32 cellular contexts compared by ENCODE assay signal in the genomic region with DNA sequence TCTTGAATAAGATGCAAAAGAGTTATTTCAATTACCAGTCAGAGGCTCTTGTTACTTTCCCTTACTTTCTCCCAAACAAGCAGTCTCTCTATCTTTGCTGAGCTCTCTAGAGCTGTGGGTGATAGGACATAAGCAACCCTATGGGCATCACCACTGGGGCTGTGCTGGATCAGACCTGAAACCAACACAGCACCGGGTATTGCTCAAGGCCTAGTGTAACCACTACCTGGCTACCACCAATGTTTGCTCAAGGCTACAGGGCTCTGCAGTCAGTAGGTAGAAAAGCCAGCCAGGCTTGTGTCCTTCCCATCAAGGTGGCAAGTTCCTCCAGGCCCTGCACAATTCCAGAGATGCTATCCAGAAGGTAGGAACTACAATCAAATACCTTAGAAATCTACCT. TPM values are rescaled to one million over a fixed set of nuclear protein-coding genes. Genes with fewer than 3 reads are reported as not detected.
"Had no signal": no experiment of that assay in that cellular context is flagged by ENCODE, and none has a peak within 500 bp of the region (broad histone marks: within the 10 kb centered on the region; RNA-seq: fewer than 3 reads in every experiment).

No MANE protein-coding gene starts in this region.

- H3K36me3 Mint-ChIP-seq: stimulated activated effector memory CD8-positive, alpha-beta T cell treated with anti-CD3 and anti-CD28 coated beads, Interleukin-12 subunit alpha, Interleukin-12 subunit beta, amount 100 ng/mL, for 72 hours; stimulated activated memory B cell treated with anti-CD40 and anti-IgM and Interleukin-4, amounts not matched to agents 10 μg/mL and 1 μg/mL and 100 μg/mL, for 72 hours; stimulated activated naive B cell treated with anti-CD40 and anti-IgM and Interleukin-4, amounts not matched to agents 10 μg/mL and 1 μg/mL and 100 μg/mL, for 72 hours; type B pancreatic cell had no signal

- H3K4me3 ChIP-seq: stomach, suprapubic skin, testis, thoracic aorta, thyroid gland, tibial artery, tibial nerve, transverse colon, upper lobe of left lung, upper lobe of right lung, uterus, vagina had no signal

- DNase-seq: stimulated activated CD4-positive, alpha-beta T cell treated with anti-CD3 and anti-CD28 coated beads, Interleukin-2, amount 100 ng/mL, for 48 hours; stimulated activated CD4-positive, alpha-beta T cell treated with anti-CD3 and anti-CD28 coated beads, Interleukin-4, amount 100 ng/mL, for 1 hour; stimulated activated CD4-positive, alpha-beta T cell treated with anti-CD3 and anti-CD28 coated beads, Interleukin-4, amount 100 ng/mL, for 24 hours; stimulated activated CD4-positive, alpha-beta T cell treated with anti-CD3 and anti-CD28 coated beads, Interleukin-4, amount 100 ng/mL, for 4 hours; stimulated activated CD8-positive, alpha-beta memory T cell treated with anti-CD3 and anti-CD28 coated beads, Interleukin-4, amount 100 ng/mL, for 48 hours; stimulated activated naive B cell treated with anti-CD40 and anti-IgM and Interleukin-4, amounts not matched to agents 10 μg/mL and 1 μg/mL and 100 μg/mL, for 72 hours; stimulated activated naive CD4-positive, alpha-beta T cell; stimulated activated naive CD4-positive, alpha-beta T cell treated with Interleukin-2 at 50 U/mL for 16 hours; stimulated activated naive CD8-positive, alpha-beta T cell treated with anti-CD3 and anti-CD28 coated beads, Interleukin-15, amount 100 ng/mL, for 72 hours; stimulated activated naive CD8-positive, alpha-beta T cell treated with anti-CD3 and anti-CD28 coated beads, Interleukin-15, Interleukin-2, amounts not matched to agents 100 U/mL and 50 U/mL, for 24 hours; stomach; substantia nigra; testis; thyroid gland; tibial artery; transverse colon; trophoblast cell; upper lobe of left lung; upper lobe of right lung; uterus had no signal

- H3K27me3 Mint-ChIP-seq: stimulated activated memory B cell treated with anti-CD40 and anti-IgM and Interleukin-4, amounts not matched to agents 10 μg/mL and 1 μg/mL and 100 μg/mL, for 72 hours; stimulated activated naive B cell treated with anti-CD40 and anti-IgM and Interleukin-4, amounts not matched to agents 10 μg/mL and 1 μg/mL and 100 μg/mL, for 72 hours; stimulated activated naive CD8-positive, alpha-beta T cell treated with anti-CD3 and anti-CD28 coated beads, Interleukin-15, amount 100 ng/mL, for 72 hours; stimulated activated naive CD8-positive, alpha-beta T cell treated with anti-CD3 and anti-CD28 coated beads, Interleukin-15, Interleukin-2, amounts not matched to agents 100 ng/mL and 50 ng/mL, for 24 hours; type B pancreatic cell had no signal

- H3K27ac ChIP-seq: stomach, suprapubic skin, testis, thoracic aorta, thyroid gland, tibial artery, tibial nerve, transverse colon, upper lobe of left lung, upper lobe of right lung, uterus, vagina had no signal

- H3K27ac Mint-ChIP-seq: stimulated activated effector memory CD8-positive, alpha-beta T cell treated with anti-CD3 and anti-CD28 coated beads, Interleukin-12 subunit alpha, Interleukin-12 subunit beta, amount 100 ng/mL, for 72 hours; stimulated activated memory B cell treated with anti-CD40 and anti-IgM and Interleukin-4, amounts not matched to agents 10 μg/mL and 1 μg/mL and 100 μg/mL, for 72 hours; stimulated activated naive B cell treated with anti-CD40 and anti-IgM and Interleukin-4, amounts not matched to agents 10 μg/mL and 1 μg/mL and 100 μg/mL, for 72 hours; stimulated activated naive CD8-positive, alpha-beta T cell treated with anti-CD3 and anti-CD28 coated beads, Interleukin-15, amount 100 ng/mL, for 72 hours; stimulated activated naive CD8-positive, alpha-beta T cell treated with anti-CD3 and anti-CD28 coated beads, Interleukin-15, Interleukin-2, amounts not matched to agents 100 ng/mL and 50 ng/mL, for 24 hours; type B pancreatic cell had no signal

- H3K4me1 ChIP-seq: stomach, suprapubic skin, testis, thyroid gland, tibial artery, tibial nerve, transverse colon, upper lobe of left lung, upper lobe of right lung, uterus, vagina had no signal

- H3K27me3 ChIP-seq: suprapubic skin, testis, thyroid gland, tibial artery, transverse colon, upper lobe of left lung, upper lobe of right lung, uterus, vagina had no signal

- H3K9me3 Mint-ChIP-seq: stimulated activated naive CD8-positive, alpha-beta T cell treated with anti-CD3 and anti-CD28 coated beads, Interleukin-15, amount 100 ng/mL, for 72 hours; stimulated activated naive CD8-positive, alpha-beta T cell treated with anti-CD3 and anti-CD28 coated beads, Interleukin-15, Interleukin-2, amounts not matched to agents 100 ng/mL and 50 ng/mL, for 24 hours; type B pancreatic cell had no signal

- H3K9me3 ChIP-seq: stomach, suprapubic skin, testis, thoracic aorta, thyroid gland, tibial artery, tibial nerve, transverse colon, upper lobe of left lung, upper lobe of right lung, uterus, vagina had no signal

- H3K36me3 ChIP-seq: stomach, suprapubic skin, thoracic aorta, thyroid gland, tibial artery, tibial nerve, transverse colon, upper lobe of left lung, upper lobe of right lung, uterus, vagina had no signal

- H3K4me3 Mint-ChIP-seq: stimulated activated effector memory CD8-positive, alpha-beta T cell treated with anti-CD3 and anti-CD28 coated beads, Interleukin-12 subunit alpha, Interleukin-12 subunit beta, amount 100 ng/mL, for 72 hours; stimulated activated memory B cell treated with anti-CD40 and anti-IgM and Interleukin-4, amounts not matched to agents 10 μg/mL and 1 μg/mL and 100 μg/mL, for 72 hours; stimulated activated naive B cell treated with anti-CD40 and anti-IgM and Interleukin-4, amounts not matched to agents 10 μg/mL and 1 μg/mL and 100 μg/mL, for 72 hours; stimulated activated naive CD8-positive, alpha-beta T cell treated with anti-CD3 and anti-CD28 coated beads, Interleukin-15, amount 100 ng/mL, for 72 hours; stimulated activated naive CD8-positive, alpha-beta T cell treated with anti-CD3 and anti-CD28 coated beads, Interleukin-15, Interleukin-2, amounts not matched to agents 100 ng/mL and 50 ng/mL, for 24 hours; type B pancreatic cell had no signal

- ATAC-seq: stimulated activated effector memory CD8-positive, alpha-beta T cell treated with anti-CD3 and anti-CD28 coated beads, Interleukin-12 subunit alpha, Interleukin-12 subunit beta, amount 100 ng/mL, for 72 hours; stimulated activated memory B cell treated with anti-CD40 and anti-IgM and Interleukin-4, amounts not matched to agents 10 μg/mL and 1 μg/mL and 100 μg/mL, for 72 hours; stimulated activated naive B cell treated with anti-CD40 and anti-IgM and Interleukin-4, amounts not matched to agents 10 μg/mL and 1 μg/mL and 100 μg/mL, for 72 hours; stimulated activated naive CD8-positive, alpha-beta T cell treated with anti-CD3 and anti-CD28 coated beads, Interleukin-15, amount 100 ng/mL, for 72 hours; stimulated activated naive CD8-positive, alpha-beta T cell treated with anti-CD3 and anti-CD28 coated beads, Interleukin-15, Interleukin-2, amounts not matched to agents 100 U/mL and 50 U/mL, for 24 hours; upper lobe of right lung had no signal

- H3K4me1 Mint-ChIP-seq: stimulated activated effector memory CD8-positive, alpha-beta T cell treated with anti-CD3 and anti-CD28 coated beads, Interleukin-12 subunit alpha, Interleukin-12 subunit beta, amount 100 ng/mL, for 72 hours; stimulated activated memory B cell treated with anti-CD40 and anti-IgM and Interleukin-4, amounts not matched to agents 10 μg/mL and 1 μg/mL and 100 μg/mL, for 72 hours; stimulated activated naive B cell treated with anti-CD40 and anti-IgM and Interleukin-4, amounts not matched to agents 10 μg/mL and 1 μg/mL and 100 μg/mL, for 72 hours; stimulated activated naive CD8-positive, alpha-beta T cell treated with anti-CD3 and anti-CD28 coated beads, Interleukin-15, amount 100 ng/mL, for 72 hours had no signal

RNA-seq across cellular contexts. Expression of gene AGTR2, which starts 35.3 kb away (rescaled TPM):
- total RNA-seq: subcutaneous adipose tissue, suprapubic skin, temporal lobe, testis, thoracic aorta, thyroid gland, tibial nerve, transverse colon, ureter, vagina had no signal
- polyA plus RNA-seq: stomach, urinary bladder had no signal
